Comparison of ENCODE assay signal across 10 cellular contexts in genomic region chr10:1454964-1455363, GRCh38.
DNase-seq lines count a peak whose midpoint lies in the region; ATAC-seq lines count a peak whose summit lies in the region.
"Had no signal": no experiment of that assay in that cellular context is flagged by ENCODE, and none has a peak within 500 bp of the region (broad histone marks: within the 10 kb centered on the region; RNA-seq: fewer than 3 reads in every experiment).

No MANE protein-coding gene starts in this region.

- H3K4me1 Mint-ChIP-seq in stimulated activated memory B cell treated with anti-CD40 and anti-IgM and Interleukin-4, amounts not matched to agents 10 μg/mL and 1 μg/mL and 100 μg/mL, for 72 hours: peaks cover 60% of the 10 kb centered on the region

- ATAC-seq in GM19043 (IDR thresholded peaks at IDR 0.05; ENCODE audit: low read depth, unreplicated experiment) (peak; percentile 14), HG03196 (IDR thresholded peaks at IDR 0.05; ENCODE audit: unreplicated experiment) (peak; percentile 24), HG03521 (IDR thresholded peaks at IDR 0.05; ENCODE audit: unreplicated experiment) (no peak)
- ATAC-seq in stimulated activated memory B cell treated with anti-CD40 and anti-IgM and Interleukin-4, amounts not matched to agents 10 μg/mL and 1 μg/mL and 100 μg/mL, for 72 hours: peak; percentile 29

- peaks cover 19% of the 10 kb centered on the region for H3K36me3 Mint-ChIP-seq in stimulated activated memory B cell treated with anti-CD40 and anti-IgM and Interleukin-4, amounts not matched to agents 10 μg/mL and 1 μg/mL and 100 μg/mL, for 72 hours

- peak overlapping the region; percentile 6 for H3K4me3 Mint-ChIP-seq in stimulated activated memory B cell treated with anti-CD40 and anti-IgM and Interleukin-4, amounts not matched to agents 10 μg/mL and 1 μg/mL and 100 μg/mL, for 72 hours

- peaks cover 22% of the 10 kb centered on the region for H3K9me3 Mint-ChIP-seq in stimulated activated memory B cell treated with anti-CD40 and anti-IgM and Interleukin-4, amounts not matched to agents 10 μg/mL and 1 μg/mL and 100 μg/mL, for 72 hours

- H3K27ac Mint-ChIP-seq in stimulated activated memory B cell treated with anti-CD40 and anti-IgM and Interleukin-4, amounts not matched to agents 10 μg/mL and 1 μg/mL and 100 μg/mL, for 72 hours: peak overlapping the region; percentile 61

- peak; percentile 89 for DNase-seq in NCI-H2171 treated with DMSO at 0.1 percent for 48 hours (lab: John Stamatoyannopoulos, UW)
- DNase-seq in OCI-M2 (lab: John Stamatoyannopoulos, UW; ENCODE audit: unreplicated experiment): no peak
- DNase-seq in Ammon's horn (ENCODE audit: low spot score): no peak
- DNase-seq: activated naive CD4-positive, alpha-beta T cell treated with Interleukin-2 at 50 U/mL for 16 hours; brain microvascular endothelial cell; effector CD4-positive, alpha-beta T cell had no signal

- no peaks in the 10 kb centered on the region for H3K27me3 Mint-ChIP-seq in stimulated activated memory B cell treated with anti-CD40 and anti-IgM and Interleukin-4, amounts not matched to agents 10 μg/mL and 1 μg/mL and 100 μg/mL, for 72 hours
